ENCODE assay signal across 25 cellular contexts in genomic region chr12:40684986-40685385, GRCh38. TPM values are rescaled to one million over a fixed set of nuclear protein-coding genes. Genes with fewer than 3 reads are reported as not detected.
DNase-seq lines count a peak whose midpoint lies in the region; ATAC-seq, FAIRE-seq and TF ChIP-seq lines count a peak whose summit lies in the region.
"Had no signal": no experiment of that assay in that cellular context is flagged by ENCODE, and none has a peak within 500 bp of the region (broad histone marks: within the 10 kb centered on the region; RNA-seq: fewer than 3 reads in every experiment).

No MANE protein-coding gene starts in this region.

- H3K9ac ChIP-seq in HepG2 (ENCODE audit: insufficient read depth, low read depth, low read length): no peak overlapping the region
- H3K9ac ChIP-seq: BLaER1 treated with 17β-estradiol and CSF1 and Interleukin-3, amounts not matched to agents 10 nM and 100 nM had no signal

- no peak for TF ChIP-seq EP300 in HepG2 (IDR thresholded peaks at IDR 0.05; ENCODE audit: low read depth in 2 of 2, low read length in 2 of 2)
- TF ChIP-seq EP300 in HepG2 (CRISPR knock-in tag; IDR thresholded peaks at IDR 0.05; ENCODE audit: borderline replicate concordance): no peak

- DNase-seq in D721Med (ENCODE audit: insufficient read length, low spot score) (no peak), NCI-H524 treated with DMSO at 0.1 percent for 48 hours (lab: John Stamatoyannopoulos, UW) (peak; percentile 95), SK-N-DZ (ENCODE audit: low spot score) (peak; percentile 82), cerebellum (ENCODE audit: low spot score) (peak; percentile 52), HepG2 (ENCODE audit: low spot score) (no peak), left cardiac atrium (no peak)
- DNase-seq in activated T-cell treated with anti-CD3 and anti-CD28 coated beads, Interleukin-2, amount 50 U/mL, for 24 hours: no peak
- DNase-seq: 8988T; ACHN; AML-193; BE2C; CD4-positive, alpha-beta T cell; CD8-positive, alpha-beta memory T cell; DMS153; DND-41; GDM1; H9 had no signal

- no peaks in the 10 kb centered on the region for H3K27me3 Mint-ChIP-seq in activated T-cell treated with anti-CD3 and anti-CD28 coated beads, Interleukin-2, amount 50 U/mL, for 24 hours
- H3K27me3 Mint-ChIP-seq: CD4-positive, alpha-beta T cell had no signal

- POLR2A ChIA-PET in HepG2 (lab: Yijun Ruan, JAX): no interaction called here

- no peak overlapping the region for H3K4me2 ChIP-seq in HepG2 (ENCODE audit: low read depth, low read length)
- H3K4me2 ChIP-seq: A549; BLaER1 treated with 17β-estradiol and CSF1 and Interleukin-3, amounts not matched to agents 10 nM and 100 nM; GM23338 had no signal

- no peaks in the 10 kb centered on the region for H4K20me1 ChIP-seq in HepG2 (ENCODE audit: insufficient read depth, low read length)
- H4K20me1 ChIP-seq: BLaER1 treated with 17β-estradiol and CSF1 and Interleukin-3, amounts not matched to agents 10 nM and 100 nM had no signal

- H3K27me3 ChIP-seq in HepG2 (ENCODE audit: control insufficient read depth in 1 of 2, insufficient read depth in 2 of 2, low read length in 2 of 2): no peaks in the 10 kb centered on the region
- H3K27me3 ChIP-seq: BE2C; BLaER1 treated with 17β-estradiol and CSF1 and Interleukin-3, amounts not matched to agents 10 nM and 100 nM had no signal

- H3K4me3 ChIP-seq in HepG2 (replicated peaks in 1 of 3; ENCODE audit: insufficient read depth in 1 of 3, low read depth in 2 of 3, low read length in 3 of 3): no peak overlapping the region
- H3K4me3 ChIP-seq: A549; BLaER1 treated with 17β-estradiol and CSF1 and Interleukin-3, amounts not matched to agents 10 nM and 100 nM; GM12878; GM23338 had no signal

- no peak overlapping the region for H3K27ac Mint-ChIP-seq in activated T-cell treated with anti-CD3 and anti-CD28 coated beads, Interleukin-2, amount 50 U/mL, for 24 hours
- H3K27ac Mint-ChIP-seq: CD14-positive monocyte; CD4-positive, alpha-beta T cell; CD8-positive, alpha-beta memory T cell; GM23338; H9 had no signal

- no peak overlapping the region for H2AFZ ChIP-seq in HepG2 (ENCODE audit: low read length)
- H2AFZ ChIP-seq: GM23338 had no signal

- TF ChIP-seq POLR2A in HepG2 (IDR thresholded peaks at IDR 0.05; ENCODE audit: insufficient read depth in 1 of 2, low read depth in 2 of 2, low read length in 2 of 2): no peak

- 0% methylated on average over 4 of the region's 4 CpGs for WGBS in HepG2 (ENCODE audit: low lambda C conversion rate)

- no peaks in the 10 kb centered on the region for H3K36me3 ChIP-seq in HepG2 (replicated peaks in 1 of 2; ENCODE audit: control insufficient read depth in 1 of 2, insufficient read depth in 2 of 2, low read length in 2 of 2)
- H3K36me3 ChIP-seq: BE2C; BLaER1 treated with 17β-estradiol and CSF1 and Interleukin-3, amounts not matched to agents 10 nM and 100 nM had no signal

- H3K79me2 ChIP-seq in HepG2 (ENCODE audit: insufficient read depth, low read length): no peaks in the 10 kb centered on the region

- H3K4me1 ChIP-seq in HepG2 (ENCODE audit: insufficient read depth, low read length): no peaks in the 10 kb centered on the region
- H3K4me1 ChIP-seq: BE2C had no signal

- no peaks in the 10 kb centered on the region for H3K4me1 Mint-ChIP-seq in activated T-cell treated with anti-CD3 and anti-CD28 coated beads, Interleukin-2, amount 50 U/mL, for 24 hours (ENCODE audit: low read depth)
- H3K4me1 Mint-ChIP-seq: CD8-positive, alpha-beta memory T cell; GM23338; H9 had no signal

- H3K9me3 ChIP-seq in HepG2 (ENCODE audit: low read length): no peaks in the 10 kb centered on the region
- H3K9me3 ChIP-seq: BE2C; BLaER1 treated with 17β-estradiol and CSF1 and Interleukin-3, amounts not matched to agents 10 nM and 100 nM had no signal

- no peak overlapping the region for H3K27ac ChIP-seq in HepG2 (ENCODE audit: extremely low read length, insufficient read depth, low read length)
- H3K27ac ChIP-seq: A549; BLaER1 treated with 17β-estradiol and CSF1 and Interleukin-3, amounts not matched to agents 10 nM and 100 nM had no signal

- no peak overlapping the region for H3K4me3 Mint-ChIP-seq in activated T-cell treated with anti-CD3 and anti-CD28 coated beads, Interleukin-2, amount 50 U/mL, for 24 hours
- H3K4me3 Mint-ChIP-seq: CD14-positive monocyte; CD4-positive, alpha-beta T cell; CD8-positive, alpha-beta memory T cell; GM23338; H9 had no signal

- BruUV-seq in HepG2 (replicated peaks; lab: Mats Ljungman, UMichigan): no TSS peak

- H3K36me3 Mint-ChIP-seq in activated T-cell treated with anti-CD3 and anti-CD28 coated beads, Interleukin-2, amount 50 U/mL, for 24 hours (ENCODE audit: low read depth): no peaks in the 10 kb centered on the region
- H3K36me3 Mint-ChIP-seq: CD14-positive monocyte; CD8-positive, alpha-beta memory T cell had no signal

- FAIRE-seq in D721Med (lab: Jason Lieb, UNC) (peak; percentile 99), HepG2 (lab: Jason Lieb, UNC) (no peak)
- FAIRE-seq: A549, GM12878, GM19239 had no signal

- in situ Hi-C loops in HepG2 (cut with HindIII; ENCODE audit: extremely low pct_ligation_motif_present, low pct_unique_long_range_greater_than_20kb): no loop called here

- no peak for TF ChIP-seq RAD21 in HepG2 (CRISPR knock-in tag; IDR thresholded peaks at IDR 0.05)

- TF ChIP-seq CTCF in D721Med (IDR thresholded peaks at IDR 0.05; ENCODE audit: insufficient read depth, missing control alignments): no peak
- no peak for TF ChIP-seq CTCF in HepG2 (CRISPR knock-in tag; IDR thresholded peaks at IDR 0.05)

- ATAC-seq in HG03280 (IDR thresholded peaks at IDR 0.05; ENCODE audit: unreplicated experiment) (no peak), HepG2 (no peak), left cardiac atrium (no peak)
- ATAC-seq: A549, GM12878, GM23338, HCT116 had no signal

- no peaks in the 10 kb centered on the region for H3K9me3 Mint-ChIP-seq in activated T-cell treated with anti-CD3 and anti-CD28 coated beads, Interleukin-2, amount 50 U/mL, for 24 hours
- H3K9me3 Mint-ChIP-seq: CD4-positive, alpha-beta T cell; GM23338; H9 had no signal

- intact Hi-C loops in HepG2 (cut with micrococcal nuclease; ENCODE audit: unreplicated experiment) (no loop called here), left cardiac atrium (cut with DNase I) (no loop called here)

- CTCF ChIA-PET in HepG2 (lab: Yijun Ruan, JAX; ENCODE audit: low intra/inter-chr PET ratio, low total read pairs): no interaction called here

TF ChIP-seq in HepG2, 621 proteins besides CTCF, POLR2A, EP300 and RAD21 (continues in another document):
- TF ChIP-seq ZSCAN21 (CRISPR knock-in tag; IDR thresholded peaks at IDR 0.05; ENCODE audit: borderline replicate concordance) (no peak), ZNF335 (CRISPR knock-in tag; IDR thresholded peaks at IDR 0.05) (no peak), ZNF775 (CRISPR knock-in tag; IDR thresholded peaks at IDR 0.05; ENCODE audit: borderline replicate concordance) (no peak), ZNF160 (CRISPR knock-in tag; IDR thresholded peaks at IDR 0.05) (no peak), HNRNPLL (IDR thresholded peaks at IDR 0.05; ENCODE audit: low read depth, low read length, poor library complexity, severe bottlenecking) (no peak), ZNF3 (CRISPR knock-in tag; IDR thresholded peaks at IDR 0.05) (no peak), CHD2 (IDR thresholded peaks at IDR 0.05; ENCODE audit: low read depth, low read length) (no peak), ZKSCAN5 (CRISPR knock-in tag; IDR thresholded peaks at IDR 0.05) (no peak), ETS1 (CRISPR knock-in tag; IDR thresholded peaks at IDR 0.05) (no peak), NFYB (CRISPR knock-in tag; IDR thresholded peaks at IDR 0.05) (no peak)

RNA-seq across cellular contexts. Expression of gene CNTN1, which starts 7.3 kb away (rescaled TPM):
- polyA plus RNA-seq in SK-N-DZ (2014; cell fraction: cytosol; rRNA removed): 284 and 302 TPM in 2 replicates
- polyA plus RNA-seq in SK-N-DZ (2014; cell fraction: nucleus; rRNA removed): 98.1 and 114 TPM in 2 replicates
- total RNA-seq in cerebellum (350 TPM), HepG2 (2016; rRNA removed; fragmentation: Illumina TruSeq; extraction: Trizol) (0.07 and 0.29 TPM in 2 replicates), left cardiac atrium (under 1 TPM; 0.44 to 0.68 TPM)
- not detected in 2 replicates for total RNA-seq in HepG2 (2016; cell fraction: cytosol; rRNA removed; fragmentation: Illumina TruSeq; extraction: Trizol; ENCODE audit: low read depth)
- 0.06 TPM in 1 of 2 replicates, not detected in the other for total RNA-seq in HepG2 (2016; cell fraction: insoluble cytoplasmic fraction; rRNA removed; fragmentation: Illumina TruSeq; extraction: Trizol)
- total RNA-seq in HepG2 (2016; cell fraction: membrane; rRNA removed; fragmentation: Illumina TruSeq; extraction: Trizol): not detected in 2 replicates
- not detected in 2 replicates for total RNA-seq in HepG2 (2016; cell fraction: nucleus; rRNA removed; fragmentation: Illumina TruSeq; extraction: Trizol)
- 0.01 TPM in 1 of 2 replicates, not detected in the other for polyA plus RNA-seq in HepG2 (2011; rRNA removed)
- polyA plus RNA-seq in HepG2 (2011; cell fraction: cytosol; rRNA removed): not detected in 2 replicates
- polyA plus RNA-seq in HepG2 (2011; cell fraction: nucleus; rRNA removed): 0.03 TPM in 1 of 2 replicates, not detected in the other
- polyA plus RNA-seq in HepG2 (2012): not detected in 2 replicates
- not detected in 2 replicates for polyA plus RNA-seq in HepG2 (2016; cell fraction: cytosol; fragmentation: Illumina TruSeq; extraction: Trizol; ENCODE audit: low read depth)
- 0.04 TPM in 1 of 2 replicates, not detected in the other for polyA plus RNA-seq in HepG2 (2016; cell fraction: insoluble cytoplasmic fraction; fragmentation: Illumina TruSeq; extraction: Trizol; ENCODE audit: low read depth)
- not detected in 2 replicates for polyA plus RNA-seq in HepG2 (2016; cell fraction: membrane; fragmentation: Illumina TruSeq; extraction: Trizol; ENCODE audit: low read depth)
- polyA plus RNA-seq in HepG2 (2016; cell fraction: nucleus; fragmentation: Illumina TruSeq; extraction: Trizol; ENCODE audit: insufficient read depth, low read depth): not detected in 2 replicates
- polyA minus RNA-seq in HepG2 (2011; rRNA and poly(A)+ RNA removed; ENCODE audit: low replicate concordance): not detected in 2 replicates
- not detected in 2 replicates for polyA minus RNA-seq in HepG2 (2011; cell fraction: cytosol; rRNA and poly(A)+ RNA removed)
- polyA minus RNA-seq in HepG2 (2011; cell fraction: nucleus; rRNA and poly(A)+ RNA removed): not detected in 2 replicates
- total RNA-seq: CD4-positive, alpha-beta T cell; CD8-positive, alpha-beta memory T cell had no signal
- polyA plus RNA-seq: CD14-positive monocyte; CD8-positive, alpha-beta memory T cell had no signal

Comparison
In these comparisons a context has a peak if more than half of its experiments do, and no peak if none do; other contexts are left out.
1. DNase-seq: peak in NCI-H524 treated with DMSO at 0.1 percent for 48 hours (single experiment), SK-N-DZ (single experiment) and cerebellum (single experiment); none in D721Med (single experiment), activated T-cell treated with anti-CD3 and anti-CD28 coated beads, Interleukin-2, amount 50 U/mL, for 24 hours (single experiment), HepG2 (single experiment) and left cardiac atrium (single experiment).
2. RNA of gene CNTN1, which starts 7.3 kb away (total RNA-seq): 350 TPM in cerebellum (single experiment); 0.44 to 0.68 TPM in left cardiac atrium and 0.06 to 0.29 TPM in HepG2; every median in the first group is over 100 times any median in the second.